ENCODE assay signal across 9 cellular contexts in the genomic region with DNA sequence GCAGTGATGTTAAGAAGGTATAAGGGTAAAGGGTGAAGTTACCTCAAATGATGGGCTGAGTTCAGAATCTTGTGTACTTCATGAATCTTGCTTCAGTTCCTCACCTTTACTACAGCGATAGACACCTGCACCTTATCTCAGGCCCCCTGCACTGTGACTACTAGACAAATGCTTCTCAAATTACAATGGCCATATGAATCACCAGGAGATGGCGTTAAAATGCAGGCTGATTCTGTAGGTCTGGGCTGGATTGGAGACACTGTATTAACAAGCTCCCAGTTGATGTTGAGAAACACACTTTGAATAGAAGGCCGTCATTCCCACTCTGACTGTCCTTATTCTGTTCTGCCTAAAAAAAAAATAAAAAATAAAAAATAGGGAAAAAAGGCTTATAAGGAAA. TPM values are rescaled to one million over a fixed set of nuclear protein-coding genes. Genes with fewer than 3 reads are reported as not detected.
A peak's percentile ranks its signal among the peaks of the same experiment; 100 is the strongest.
DNase-seq lines count a peak whose midpoint lies in the region; ATAC-seq and TF ChIP-seq lines count a peak whose summit lies in the region.
"Had no signal": no experiment of that assay in that cellular context is flagged by ENCODE, and none has a peak within 500 bp of the region (broad histone marks: within the 10 kb centered on the region; RNA-seq: fewer than 3 reads in every experiment).

No MANE protein-coding gene starts in this region.

- DNase-seq in NCI-H1694 treated with DMSO at 0.1 percent for 48 hours (lab: John Stamatoyannopoulos, UW) = peak; percentile 37
- peak in 3 of 4 donors; percentile 26 to 51 (median 39) for DNase-seq in body of pancreas
- DNase-seq in mucosa of gallbladder (ENCODE audit: low spot score) = peak; percentile 15
- DNase-seq in OCI-M2 (lab: John Stamatoyannopoulos, UW; ENCODE audit: unreplicated experiment) = no peak
- DNase-seq: activated T-cell treated with anti-CD3 and anti-CD28 coated beads, Interleukin-2, amount 50 U/mL, for 48 hours had no signal

- TF ChIP-seq POLR2A in body of pancreas (IDR thresholded peaks at IDR 0.05) = no peak

- TF ChIP-seq CTCF in GM12872 (IDR thresholded peaks at IDR 0.05; ENCODE audit: insufficient read depth, low read depth, low read length) = 0 out of 3 replicates have a peak, but pooled peaks have one; percentile 7
- peak in 6 of 7 experiments; percentile 27 to 80 (median 43) for TF ChIP-seq CTCF in body of pancreas (IDR thresholded peaks at IDR 0.05)

- ATAC-seq in body of pancreas = peak; percentile 79
- no peak for ATAC-seq in HG03139 (IDR thresholded peaks at IDR 0.05; ENCODE audit: unreplicated experiment)
- no peak for ATAC-seq in HG03354 (IDR thresholded peaks at IDR 0.05; ENCODE audit: poor library complexity, severe bottlenecking, unreplicated experiment)
- no peak for ATAC-seq in HG03095 (IDR thresholded peaks at IDR 0.05; ENCODE audit: unreplicated experiment)

- no peaks in the 10 kb centered on the region for H3K4me1 ChIP-seq in body of pancreas

- intact Hi-C loops in body of pancreas (cut with DNase I) = no loop called here

- H3K27me3 ChIP-seq in body of pancreas = no peaks in the 10 kb centered on the region

- H3K9me3 ChIP-seq in body of pancreas = no peaks in the 10 kb centered on the region

- 35 to 48% methylated on average over 3 of the region's 3 CpGs for WGBS in body of pancreas, 2 donors

- H3K36me3 ChIP-seq in body of pancreas (replicated peaks in 1 of 2; ENCODE audit: insufficient read depth in 1 of 2, low read depth in 2 of 2) = peaks cover 5 to 16% of the 10 kb centered on the region in 2 donors

- no peak overlapping the region for H3K4me3 ChIP-seq in body of pancreas

- H3K27ac ChIP-seq in body of pancreas = no peak overlapping the region

RNA-seq across cellular contexts. Expression of a gene that starts 29.8 kb away (rescaled TPM):
- total RNA-seq in body of pancreas (10 to 100 TPM; 38.4 to 52.1 TPM), mucosa of gallbladder (62.2 TPM)
